Comparison of ENCODE assay signal across 24 cellular contexts in the genomic region with DNA sequence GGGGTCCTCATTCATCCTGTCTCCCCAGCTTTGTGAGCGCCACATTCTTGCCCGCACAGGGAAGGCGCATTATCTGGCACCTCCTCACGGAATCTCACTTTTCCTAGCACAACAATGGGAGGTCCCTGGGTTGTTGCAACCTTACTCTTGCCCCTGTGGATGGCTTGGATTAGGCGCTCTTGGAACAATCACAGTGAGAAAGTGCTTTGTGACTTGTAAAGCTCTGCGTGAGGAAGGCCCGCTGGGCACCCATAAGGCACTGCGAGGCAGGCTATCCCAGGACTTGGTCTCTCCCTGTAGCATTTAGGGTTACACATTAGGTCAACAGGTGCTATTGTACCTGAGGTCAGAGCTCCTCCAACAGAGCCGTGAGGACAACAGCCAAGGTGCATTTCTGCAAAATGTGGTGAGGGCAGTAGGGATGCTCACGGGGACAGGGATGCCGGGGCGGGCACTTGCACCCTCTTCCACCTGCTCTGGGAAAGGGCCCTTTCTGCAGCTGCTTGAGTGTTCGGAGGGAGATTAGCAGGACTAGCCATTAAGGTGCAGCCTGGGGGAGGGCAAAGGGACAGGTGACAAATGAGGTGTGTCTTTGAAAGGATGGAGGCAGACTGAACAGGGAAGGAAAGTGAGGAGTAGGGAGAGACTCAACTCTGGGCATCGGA. TPM values are rescaled to one million over a fixed set of nuclear protein-coding genes. Genes with fewer than 3 reads are reported as not detected.
DNase-seq lines count a peak whose midpoint lies in the region; ATAC-seq, FAIRE-seq and TF ChIP-seq lines count a peak whose summit lies in the region.
"Had no signal": no experiment of that assay in that cellular context is flagged by ENCODE, and none has a peak within 500 bp of the region (broad histone marks: within the 10 kb centered on the region; RNA-seq: fewer than 3 reads in every experiment).

No MANE protein-coding gene starts in this region.

- DNase-seq in cardiac septum (ENCODE audit: low spot score): peak; percentile 63
- no peak for DNase-seq in right cardiac atrium
- peak; percentile 45 for DNase-seq in ecto neural progenitor cell (ENCODE audit: low spot score)
- DNase-seq in mesenteric fat pad (ENCODE audit: low spot score): peak; percentile 62
- DNase-seq in urothelium cell line (ENCODE audit: low spot score): no peak
- no peak for DNase-seq in GM20000 (ENCODE audit: low spot score)
- DNase-seq in superior temporal gyrus (ENCODE audit: extremely low spot score): no peak
- DNase-seq in occipital lobe (lab: John Stamatoyannopoulos, UW): no peak
- DNase-seq: BE2C, DMS153, GF-D8, GOT3, HFFc6, KG1, NCI-H1105 treated with DMSO at 0.1 percent for 48 hours, NCI-H187, NCI-H2107, NCI-H345, NCI-H526, PC-9 had no signal

- no peak overlapping the region for H3K4me3 ChIP-seq in right cardiac atrium (ENCODE audit: low read length)
- H3K4me3 ChIP-seq: GM12878, PC-9 had no signal

- H3K27ac ChIP-seq in right cardiac atrium (ENCODE audit: low read length): no peak overlapping the region
- H3K27ac ChIP-seq: PC-9 had no signal

- no peak for TF ChIP-seq CTCF in GM20000 (IDR thresholded peaks at IDR 0.05; ENCODE audit: extremely low read depth, missing control alignments)

- no peaks in the 10 kb centered on the region for H3K27me3 ChIP-seq in right cardiac atrium (ENCODE audit: control insufficient read depth, insufficient read depth)
- H3K27me3 ChIP-seq: BE2C had no signal

- H3K4me1 ChIP-seq in right cardiac atrium (ENCODE audit: control insufficient read depth, insufficient read depth, low read length): no peaks in the 10 kb centered on the region

- H3K9me3 ChIP-seq in right cardiac atrium (ENCODE audit: control insufficient read depth, low read length): no peaks in the 10 kb centered on the region
- H3K9me3 ChIP-seq: BE2C had no signal

- ATAC-seq in right cardiac atrium: no peak
- ATAC-seq: GM12878 had no signal

- peak; percentile 9 for FAIRE-seq in urothelium cell line (lab: Jason Lieb, UNC)
- FAIRE-seq: A204.1, GM12878 had no signal

- intact Hi-C loops in cardiac septum (cut with DNase I) (no loop called here), right cardiac atrium (cut with DNase I) (no loop called here)

- WGBS in right cardiac atrium: 89% methylated on average over 14 of the region's 14 CpGs

RNA-seq across cellular contexts. Expression of a gene that starts 13.9 kb away (rescaled TPM):
- total RNA-seq in cardiac septum: 0.38 TPM
- under 1 TPM in 3 of 4 donors, not detected in 1; 0.03 to 0.06 (median 0.06) TPM for total RNA-seq in right cardiac atrium
- polyA plus RNA-seq in right cardiac atrium: 0.07 TPM
- 0.35 TPM for total RNA-seq in mesenteric fat pad
- total RNA-seq in occipital lobe: not detected
- total RNA-seq: CD4-positive, alpha-beta T cell; GM12878; PC-9 had no signal
- polyA plus RNA-seq: GM12878 had no signal

RNA-seq across cellular contexts. Expression of a gene that starts 15.7 kb away (rescaled TPM):
- total RNA-seq in cardiac septum (0.22 TPM), right cardiac atrium (not detected), mesenteric fat pad (not detected), occipital lobe (not detected)
- 0.07 TPM for polyA plus RNA-seq in right cardiac atrium
- total RNA-seq: Daoy, GM12878, PC-9 had no signal
- polyA plus RNA-seq: GM12878 had no signal

RNA-seq across cellular contexts. Expression of a gene that starts 32.3 kb away (rescaled TPM):
- total RNA-seq in cardiac septum: 0.35 TPM
- total RNA-seq in right cardiac atrium: not detected
- polyA plus RNA-seq in right cardiac atrium: 0.07 TPM
- total RNA-seq in mesenteric fat pad: 0.16 TPM
- total RNA-seq in occipital lobe: not detected
- total RNA-seq: CD4-positive, alpha-beta T cell; Daoy; GM12878; PC-9 had no signal
- polyA plus RNA-seq: GM12878 had no signal

Comparison
In these comparisons a context has a peak if more than half of its experiments do, and no peak if none do; other contexts are left out.
1. DNase-seq: peak in cardiac septum (single experiment), ecto neural progenitor cell (single experiment) and mesenteric fat pad (single experiment); none in right cardiac atrium (0 of 3), urothelium cell line (single experiment), GM20000 (single experiment), superior temporal gyrus (single experiment) and occipital lobe (single experiment).